21 cellular contexts compared by ENCODE assay signal in the genomic region with DNA sequence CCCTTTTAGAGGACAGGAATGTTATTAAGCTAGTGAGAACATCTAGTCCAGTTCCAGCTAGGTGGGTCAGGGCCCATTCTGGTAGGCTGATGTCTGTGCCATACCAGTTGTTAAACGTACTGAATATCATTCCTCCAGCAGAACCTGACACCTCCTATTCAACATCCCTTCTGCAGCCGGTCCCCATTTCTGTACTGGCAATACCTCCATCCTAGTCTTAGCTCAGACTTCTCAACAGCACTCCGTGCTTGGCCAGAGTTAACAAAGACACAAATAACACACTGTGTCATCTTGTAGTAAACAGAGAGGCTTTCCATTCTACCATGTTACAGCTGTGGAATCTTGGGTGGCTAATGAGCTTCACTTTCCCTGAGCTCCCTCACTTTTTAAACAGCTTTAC.
"Had no signal": no experiment of that assay in that cellular context is flagged by ENCODE, and none has a peak within 500 bp of the region (broad histone marks: within the 10 kb centered on the region; RNA-seq: fewer than 3 reads in every experiment).

No MANE protein-coding gene starts in this region.

- H3K9me3 Mint-ChIP-seq: activated CD4-positive, alpha-beta T cell treated with anti-CD3 and anti-CD28 coated beads, Interleukin-2, amount 10 ng/mL, durations not matched to agents 24 days and 14 days; activated CD8-positive, alpha-beta T cell treated with anti-CD3 and anti-CD28 coated beads for 36 hours; activated T-cell treated with anti-CD3 and anti-CD28 coated beads, Interleukin-2, amount 50 U/mL, for 24 hours; activated T-helper 2 cell treated with anti-CD3 and anti-CD28 coated beads, Interferon-gamma antibody, Interleukin-2, Interleukin-4, amounts not matched to agents 10 μg/mL and 5 μg/mL and 100 μg/mL, durations not matched to agents 14 hours and 24 hours and 36 hours; immature natural killer cell; naive thymus-derived CD8-positive, alpha-beta T cell; stimulated activated effector memory CD8-positive, alpha-beta T cell treated with anti-CD3 and anti-CD28 coated beads, Interleukin-12 subunit alpha, Interleukin-12 subunit beta, amount 100 ng/mL, for 72 hours; type B pancreatic cell had no signal

- H3K4me3 Mint-ChIP-seq: activated CD4-positive, alpha-beta T cell treated with anti-CD3 and anti-CD28 coated beads, Interleukin-2, amount 10 ng/mL, durations not matched to agents 24 days and 14 days; activated CD8-positive, alpha-beta T cell treated with anti-CD3 and anti-CD28 coated beads for 36 hours; activated T-cell treated with anti-CD3 and anti-CD28 coated beads, Interleukin-2, amount 50 U/mL, for 24 hours; immature natural killer cell; naive thymus-derived CD8-positive, alpha-beta T cell; stimulated activated effector memory CD8-positive, alpha-beta T cell treated with anti-CD3 and anti-CD28 coated beads, Interleukin-12 subunit alpha, Interleukin-12 subunit beta, amount 100 ng/mL, for 72 hours; type B pancreatic cell had no signal

- H3K4me1 ChIP-seq: foreskin keratinocyte, testis had no signal

- H3K27me3 Mint-ChIP-seq: activated CD4-positive, alpha-beta T cell treated with anti-CD3 and anti-CD28 coated beads, Interleukin-2, amount 10 ng/mL, durations not matched to agents 24 days and 14 days; activated CD8-positive, alpha-beta T cell treated with anti-CD3 and anti-CD28 coated beads for 36 hours; activated T-cell treated with anti-CD3 and anti-CD28 coated beads, Interleukin-2, amount 50 U/mL, for 24 hours; type B pancreatic cell had no signal

- H3K4me2 ChIP-seq: smooth muscle cell had no signal

- H3K4me1 Mint-ChIP-seq: activated CD4-positive, alpha-beta T cell treated with anti-CD3 and anti-CD28 coated beads, Interleukin-2, amount 10 ng/mL, durations not matched to agents 24 days and 14 days; immature natural killer cell; naive thymus-derived CD8-positive, alpha-beta T cell; stimulated activated effector memory CD8-positive, alpha-beta T cell treated with anti-CD3 and anti-CD28 coated beads, Interleukin-12 subunit alpha, Interleukin-12 subunit beta, amount 100 ng/mL, for 72 hours had no signal

- H3K9me3 ChIP-seq: stomach, testis had no signal

- DNase-seq: activated CD4-positive, alpha-beta T cell treated with anti-CD3 and anti-CD28 coated beads, Interleukin-2, amount 10 ng/mL, durations not matched to agents 24 days and 14 days; activated CD4-positive, CD25-positive, alpha-beta regulatory T cell; activated CD8-positive, alpha-beta T cell treated with anti-CD3 and anti-CD28 coated beads for 36 hours; activated naive CD4-positive, alpha-beta T cell treated with Interleukin-2 at 50 U/mL for 16 hours; activated T-cell treated with anti-CD3 and anti-CD28 coated beads, Interleukin-2, amount 50 U/mL, for 24 hours; anterior cingulate cortex; cerebellar nuclear complex; effector CD8-positive, alpha-beta T cell; foreskin keratinocyte; immature natural killer cell; kidney glomerular epithelial cell; mesendoderm; naive thymus-derived CD8-positive, alpha-beta T cell; stimulated activated CD4-positive, alpha-beta T cell treated with anti-CD3 and anti-CD28 coated beads, Interleukin-4, amount 100 ng/mL, for 1 hour; stomach; T1000; testis had no signal

- H3K27ac ChIP-seq: foreskin keratinocyte, testis had no signal

- H3K36me3 ChIP-seq: stomach had no signal

- ATAC-seq: activated CD8-positive, alpha-beta T cell treated with anti-CD3 and anti-CD28 coated beads for 36 hours; foreskin keratinocyte; naive thymus-derived CD8-positive, alpha-beta T cell; stimulated activated effector memory CD8-positive, alpha-beta T cell treated with anti-CD3 and anti-CD28 coated beads, Interleukin-12 subunit alpha, Interleukin-12 subunit beta, amount 100 ng/mL, for 72 hours had no signal

- H3K4me3 ChIP-seq: smooth muscle cell, stomach, testis had no signal

- H3K27ac Mint-ChIP-seq: activated CD4-positive, alpha-beta T cell treated with anti-CD3 and anti-CD28 coated beads, Interleukin-2, amount 10 ng/mL, durations not matched to agents 24 days and 14 days; activated CD8-positive, alpha-beta T cell treated with anti-CD3 and anti-CD28 coated beads for 36 hours; activated T-cell treated with anti-CD3 and anti-CD28 coated beads, Interleukin-2, amount 50 U/mL, for 24 hours; activated T-helper 2 cell treated with anti-CD3 and anti-CD28 coated beads, Interferon-gamma antibody, Interleukin-2, Interleukin-4, amounts not matched to agents 10 μg/mL and 5 μg/mL and 100 μg/mL, durations not matched to agents 14 hours and 24 hours and 36 hours; immature natural killer cell; naive thymus-derived CD8-positive, alpha-beta T cell; stimulated activated effector memory CD8-positive, alpha-beta T cell treated with anti-CD3 and anti-CD28 coated beads, Interleukin-12 subunit alpha, Interleukin-12 subunit beta, amount 100 ng/mL, for 72 hours; type B pancreatic cell had no signal

- H3K36me3 Mint-ChIP-seq: immature natural killer cell; naive thymus-derived CD8-positive, alpha-beta T cell; stimulated activated effector memory CD8-positive, alpha-beta T cell treated with anti-CD3 and anti-CD28 coated beads, Interleukin-12 subunit alpha, Interleukin-12 subunit beta, amount 100 ng/mL, for 72 hours; type B pancreatic cell had no signal

- H3K27me3 ChIP-seq: foreskin keratinocyte, stomach, testis had no signal
